In genomic region chr4:163486321-163486720, GRCh38 we compare ENCODE assay signal across 26 cellular contexts. TPM values are rescaled to one million over a fixed set of nuclear protein-coding genes. Genes with fewer than 3 reads are reported as not detected.
"Had no signal": no experiment of that assay in that cellular context is flagged by ENCODE, and none has a peak within 500 bp of the region (broad histone marks: within the 10 kb centered on the region; RNA-seq: fewer than 3 reads in every experiment).

No MANE protein-coding gene starts in this region.

- H3K4me2 ChIP-seq: KMS-11 had no signal

- H3K4me3 ChIP-seq: SJSA1, SK-N-MC had no signal

- H3K27ac ChIP-seq: KMS-11, SJSA1, SK-N-MC had no signal

- DNase-seq: IMR-90, Kasumi-1, MV-4-11, NCI-H1048, NCI-H1105, NCI-H1417, NCI-H1436 treated with DMSO at 0.1 percent for 48 hours, NCI-H1694, NCI-H187 treated with DMSO at 0.1 percent for 48 hours, NCI-H2081, NCI-H2107, NCI-H2227 treated with DMSO at 0.1 percent for 48 hours, NCI-H524, NCI-H526 treated with DMSO at 0.1 percent for 48 hours, NCI-H748 treated with DMSO at 0.1 percent for 48 hours, Right ventricle myocardium superior, RPMI8226, SIG-M5 had no signal

- H3K4me1 ChIP-seq: SJSA1 had no signal

- H3K36me3 ChIP-seq: SJSA1 had no signal

- ATAC-seq: HepG2 had no signal

- H3K9ac ChIP-seq: KMS-11 had no signal

- FAIRE-seq: HepG2, RCC 7860 had no signal

- H3K9me3 ChIP-seq: SJSA1 had no signal

RNA-seq across cellular contexts. Expression of gene TKTL2, which starts 12.8 kb away (rescaled TPM):
- total RNA-seq: HepG2, HT1080, IMR-90, MCF 10A, NCI-H460, Right ventricle myocardium superior, SJSA1 had no signal
- polyA plus RNA-seq: HepG2, IMR-90 had no signal
